ENCODE assay signal across 1 cellular context in genomic region chr10:62258926-62259325, GRCh38.
A peak's percentile ranks its signal among the peaks of the same experiment; 100 is the strongest.
TF ChIP-seq lines count a peak whose summit lies in the region.

No MANE protein-coding gene starts in this region.

TF ChIP-seq in HEK293, 187 proteins besides CTCF, POLR2A, EP300 and RAD21 (continued from another document):
- TF ChIP-seq PRDM10 (tag by site-specific recombination; IDR thresholded peaks at IDR 0.05), result peak; percentile 50
- TF ChIP-seq ZNF146 (tag by site-specific recombination; IDR thresholded peaks at IDR 0.05), result no peak
- no peak for TF ChIP-seq ZNF785 (tag by site-specific recombination; IDR thresholded peaks at IDR 0.05)
- TF ChIP-seq ZNF555 (tag by site-specific recombination; conservative IDR thresholded peaks at IDR 0.05), result no peak
- no peak for TF ChIP-seq GLIS1 (tag by site-specific recombination; IDR thresholded peaks at IDR 0.05)
- no peak for TF ChIP-seq ZNF121 (tag by site-specific recombination; IDR thresholded peaks at IDR 0.05)
- TF ChIP-seq ZBTB6 (tag by site-specific recombination; IDR thresholded peaks at IDR 0.05), result no peak
- TF ChIP-seq HOXA7 (CRISPR knock-in tag; IDR thresholded peaks at IDR 0.05; ENCODE audit: borderline replicate concordance), result no peak
- TF ChIP-seq ZNF529 (tag by site-specific recombination; IDR thresholded peaks at IDR 0.05; ENCODE audit: insufficient replicate concordance), result no peak
- peak; percentile 27 for TF ChIP-seq SP3 (tag by site-specific recombination; IDR thresholded peaks at IDR 0.05)
- no peak for TF ChIP-seq ZNF585B (tag by site-specific recombination; IDR thresholded peaks at IDR 0.05)
TF ChIP-seq in HEK293: peak in this region for 2.
